ENCODE assay signal across 8 cellular contexts in genomic region chr11:66745356-66746235, GRCh38. TPM values are rescaled to one million over a fixed set of nuclear protein-coding genes. Genes with fewer than 3 reads are reported as not detected.
DNase-seq lines count a peak whose midpoint lies in the region; ATAC-seq and TF ChIP-seq lines count a peak whose summit lies in the region.

No MANE protein-coding gene starts in this region.

- TF ChIP-seq CTCF in DOHH2 (IDR thresholded peaks at IDR 0.05; ENCODE audit: low read depth, low read length, poor library complexity, severe bottlenecking) (no peak), fibroblast of lung (conservative IDR thresholded peaks at IDR 0.05 in 1 of 2, IDR thresholded peaks at IDR 0.05 in 1 of 2; ENCODE audit: low read depth in 1 of 2, low read length in 2 of 2) (no peak), ovary (IDR thresholded peaks at IDR 0.05) (no peak)

- H3K79me2 ChIP-seq in DOHH2 (ENCODE audit: control insufficient read depth, low read length), result peaks cover 57% of the 10 kb centered on the region
- H3K79me2 ChIP-seq in fibroblast of lung (ENCODE audit: control insufficient read depth, insufficient read depth, low read length), result peaks cover 3% of the 10 kb centered on the region

- peak overlapping the region; percentile 80 for H2AFZ ChIP-seq in fibroblast of lung (ENCODE audit: low read length)

- H3F3A ChIP-seq in DOHH2 (ENCODE audit: control insufficient read depth, insufficient read depth), result no peaks in the 10 kb centered on the region

- WGBS in ovary, 3 donors, result 54 to 55% (median 54%) methylated on average over 45 of the region's 45 CpGs

- H3K4me1 ChIP-seq in DOHH2 (ENCODE audit: control insufficient read depth, low read length), result peaks cover 30% of the 10 kb centered on the region
- H3K4me1 ChIP-seq in fibroblast of lung (ENCODE audit: control insufficient read depth, extremely low read depth, insufficient read depth, low read length), result no peaks in the 10 kb centered on the region
- peaks cover 5% of the 10 kb centered on the region for H3K4me1 ChIP-seq in ovary (ENCODE audit: insufficient read depth)

- H3K9me2 ChIP-seq in DOHH2 (replicated peaks; ENCODE audit: control insufficient read depth, low read length), result no peaks in the 10 kb centered on the region

- H4K20me1 ChIP-seq in DOHH2 (ENCODE audit: control insufficient read depth, insufficient read depth, low read depth, low read length) (no peaks in the 10 kb centered on the region), fibroblast of lung (ENCODE audit: control insufficient read depth, extremely low read depth, insufficient read depth, low read length) (no peaks in the 10 kb centered on the region)

- ATAC-seq in GM21737 (IDR thresholded peaks at IDR 0.05; ENCODE audit: unreplicated experiment) (peak; percentile 28), HG03159 (IDR thresholded peaks at IDR 0.05; ENCODE audit: unreplicated experiment) (no peak)

- TF ChIP-seq EP300 in ovary (IDR thresholded peaks at IDR 0.05), result no peak

- H3K36me3 ChIP-seq in DOHH2 (ENCODE audit: control insufficient read depth, low read length), result no peaks in the 10 kb centered on the region; the same call in 1 of the 2 replicates
- H3K36me3 ChIP-seq in fibroblast of lung (ENCODE audit: control insufficient read depth, insufficient read depth, low read length), result no peaks in the 10 kb centered on the region
- H3K36me3 ChIP-seq in ovary, result no peaks in the 10 kb centered on the region

- H3K27ac ChIP-seq in DOHH2 (ENCODE audit: low read depth, low read length), result peak overlapping the region; percentile 48
- H3K27ac ChIP-seq in fibroblast of lung (ENCODE audit: insufficient read depth, low read length), result no peak overlapping the region
- H3K27ac ChIP-seq in ovary, result no peak overlapping the region

- H3K9me3 ChIP-seq in DOHH2 (ENCODE audit: control insufficient read depth, insufficient read depth, low read length) (peaks cover 16% of the 10 kb centered on the region; the same call in 1 of the 2 replicates), fibroblast of lung (ENCODE audit: control insufficient read depth, insufficient read depth, low read depth, low read length) (no peaks in the 10 kb centered on the region), ovary (no peaks in the 10 kb centered on the region)

- H3K27me3 ChIP-seq in DOHH2 (ENCODE audit: control insufficient read depth, low read length) (no peaks in the 10 kb centered on the region), fibroblast of lung (ENCODE audit: control insufficient read depth, insufficient read depth, low read length) (no peaks in the 10 kb centered on the region), ovary (no peaks in the 10 kb centered on the region)

- DNase-seq in NCI-H128 (lab: John Stamatoyannopoulos, UW; ENCODE audit: unreplicated experiment), result peak; percentile 25
- peak; percentile 41 for DNase-seq in activated CD8-positive, alpha-beta memory T cell treated with anti-CD3 and anti-CD28 coated beads, Interleukin-2, amount 50 U/mL, for 4 hours
- no peak for DNase-seq in fibroblast of lung (ENCODE audit: low read depth in 2 of 2)
- no peak for DNase-seq in ovary
- no peak for DNase-seq in 8988T

- H3K4me2 ChIP-seq in DOHH2 (ENCODE audit: low read length) (peak overlapping the region; percentile 85), fibroblast of lung (ENCODE audit: extremely low read depth, insufficient read depth, low read length) (peak overlapping the region; percentile 92)

- no peak overlapping the region for H3K9ac ChIP-seq in fibroblast of lung (ENCODE audit: insufficient read depth, low read length)

- H3K4me3 ChIP-seq in DOHH2 (ENCODE audit: low read length) (peak overlapping the region; percentile 93), fibroblast of lung (replicated peaks in 1 of 4; ENCODE audit: control extremely low read depth in 1 of 4, insufficient read depth in 1 of 4, low read depth in 3 of 4, low read length in 4 of 4) (peak overlapping the region; percentile 80 to 99 (median 91)), ovary (peak overlapping the region; percentile 93)

- TF ChIP-seq POLR2A in ovary (IDR thresholded peaks at IDR 0.05), result no peak

- intact Hi-C loops in ovary (cut with DNase I), result no loop called here

RNA-seq across cellular contexts. Expression of gene SPTBN2, which starts 16.6 kb away (rescaled TPM):
- total RNA-seq in fibroblast of lung (0.51 and 0.99 TPM in 2 replicates), ovary (10 to 100 TPM in 3 of 7 donors, 1 to 10 TPM in 4; 1.5 to 26.9 (median 8.8) TPM)
- polyA plus RNA-seq in fibroblast of lung (0.09 and 0.53 TPM in 2 replicates), ovary (1 to 10 TPM; 1.4 to 1.9 TPM)
- 0.29 and 0.55 TPM in 2 replicates for polyA plus RNA-seq in fibroblast of lung (2012)
- 1.3 and 3.3 TPM in 2 replicates for polyA minus RNA-seq in fibroblast of lung (ENCODE audit: low replicate concordance)

Comparison
In these comparisons a context has a peak if more than half of its experiments do, and no peak if none do; other contexts are left out.
1. DNase-seq: peak in NCI-H128 (single experiment) and activated CD8-positive, alpha-beta memory T cell treated with anti-CD3 and anti-CD28 coated beads, Interleukin-2, amount 50 U/mL, for 4 hours (single experiment); none in fibroblast of lung (0 of 2), ovary (0 of 5) and 8988T (single experiment).
2. Peak in every context shown above with its lines, with median percentiles within 50 percentile points of each other: H3K4me3 ChIP-seq.